10 cellular contexts compared by ENCODE assay signal in genomic region chr16:12612598-12613101, GRCh38.
A peak's percentile ranks its signal among the peaks of the same experiment; 100 is the strongest.
DNase-seq lines count a peak whose midpoint lies in the region; ATAC-seq, FAIRE-seq and TF ChIP-seq lines count a peak whose summit lies in the region.
"Had no signal": no experiment of that assay in that cellular context is flagged by ENCODE, and none has a peak within 500 bp of the region (broad histone marks: within the 10 kb centered on the region; RNA-seq: fewer than 3 reads in every experiment).

No MANE protein-coding gene starts in this region.

- peaks cover 28% of the 10 kb centered on the region for H3K4me1 Mint-ChIP-seq in activated T-cell treated with anti-CD3 and anti-CD28 coated beads, Interleukin-2, amount 50 U/mL, for 4 hours (ENCODE audit: low read depth)

- H3K4me3 ChIP-seq in esophagus muscularis mucosa: no peak overlapping the region

- no peaks in the 10 kb centered on the region for H3K27me3 Mint-ChIP-seq in activated T-cell treated with anti-CD3 and anti-CD28 coated beads, Interleukin-2, amount 50 U/mL, for 4 hours (ENCODE audit: low read depth)

- no peak for TF ChIP-seq CTCF in esophagus muscularis mucosa (IDR thresholded peaks at IDR 0.05)

- H3K9me3 ChIP-seq in esophagus muscularis mucosa: no peaks in the 10 kb centered on the region

- peak overlapping the region; percentile 29 for H3K4me3 Mint-ChIP-seq in activated T-cell treated with anti-CD3 and anti-CD28 coated beads, Interleukin-2, amount 50 U/mL, for 4 hours

- H3K36me3 ChIP-seq in esophagus muscularis mucosa: no peaks in the 10 kb centered on the region

- 85% methylated on average over 9 of the region's 9 CpGs for WGBS in esophagus muscularis mucosa

- H3K9me3 Mint-ChIP-seq in activated T-cell treated with anti-CD3 and anti-CD28 coated beads, Interleukin-2, amount 50 U/mL, for 4 hours: no peaks in the 10 kb centered on the region

- peak; percentile 89 for FAIRE-seq in RCC 7860 (lab: Jason Lieb, UNC)

- TF ChIP-seq EP300 in esophagus muscularis mucosa (IDR thresholded peaks at IDR 0.05): no peak

- no peak for DNase-seq in activated T-cell treated with anti-CD3 and anti-CD28 coated beads, Interleukin-2, amount 50 U/mL, for 4 hours
- no peak for DNase-seq in activated T-cell treated with anti-CD3 and anti-CD28 coated beads, Interleukin-2, amount 50 U/mL, for 1 hour
- DNase-seq in RCC 7860 (ENCODE audit: low spot score): peak; percentile 97
- peak; percentile 37 for DNase-seq in esophagus muscularis mucosa (ENCODE audit: extremely low spot score)
- peak; percentile 37 for DNase-seq in stimulated activated CD8-positive, alpha-beta memory T cell treated with anti-CD3 and anti-CD28 coated beads, Interleukin-4, amount 100 ng/mL, for 48 hours
- no peak for DNase-seq in NCI-H1048 (lab: John Stamatoyannopoulos, UW)
- DNase-seq in midbrain (lab: John Stamatoyannopoulos, UW): no peak
- DNase-seq: activated naive CD4-positive, alpha-beta T cell treated with Interleukin-2 at 50 U/mL for 16 hours; NCI-H82 had no signal

- H3K27ac ChIP-seq in esophagus muscularis mucosa (replicated peaks in 1 of 4): no peak overlapping the region

- no peak for TF ChIP-seq POLR2A in esophagus muscularis mucosa (IDR thresholded peaks at IDR 0.05; ENCODE audit: low read depth)

- intact Hi-C loops in esophagus muscularis mucosa (cut with DNase I): no loop called here

- H3K4me1 ChIP-seq in esophagus muscularis mucosa: no peaks in the 10 kb centered on the region

- H3K27me3 ChIP-seq in esophagus muscularis mucosa: no peaks in the 10 kb centered on the region

- no peaks in the 10 kb centered on the region for H3K36me3 Mint-ChIP-seq in activated T-cell treated with anti-CD3 and anti-CD28 coated beads, Interleukin-2, amount 50 U/mL, for 4 hours (ENCODE audit: insufficient read depth)

- no peak for ATAC-seq in activated T-cell treated with anti-CD3 and anti-CD28 coated beads, Interleukin-2, amount 50 U/mL, for 4 hours
- ATAC-seq in GM21528 (IDR thresholded peaks at IDR 0.05; ENCODE audit: low FRiP score, unreplicated experiment): no peak

Comparison
In these comparisons a context has a peak if more than half of its experiments do, and no peak if none do; other contexts are left out.
1. DNase-seq: peak in RCC 7860 (single experiment), esophagus muscularis mucosa (single experiment) and stimulated activated CD8-positive, alpha-beta memory T cell treated with anti-CD3 and anti-CD28 coated beads, Interleukin-4, amount 100 ng/mL, for 48 hours (single experiment); none in activated T-cell treated with anti-CD3 and anti-CD28 coated beads, Interleukin-2, amount 50 U/mL, for 4 hours (single experiment), activated T-cell treated with anti-CD3 and anti-CD28 coated beads, Interleukin-2, amount 50 U/mL, for 1 hour (single experiment), NCI-H1048 (single experiment) and midbrain (single experiment).